ENCODE assay signal across 1 cellular context in the genomic region with DNA sequence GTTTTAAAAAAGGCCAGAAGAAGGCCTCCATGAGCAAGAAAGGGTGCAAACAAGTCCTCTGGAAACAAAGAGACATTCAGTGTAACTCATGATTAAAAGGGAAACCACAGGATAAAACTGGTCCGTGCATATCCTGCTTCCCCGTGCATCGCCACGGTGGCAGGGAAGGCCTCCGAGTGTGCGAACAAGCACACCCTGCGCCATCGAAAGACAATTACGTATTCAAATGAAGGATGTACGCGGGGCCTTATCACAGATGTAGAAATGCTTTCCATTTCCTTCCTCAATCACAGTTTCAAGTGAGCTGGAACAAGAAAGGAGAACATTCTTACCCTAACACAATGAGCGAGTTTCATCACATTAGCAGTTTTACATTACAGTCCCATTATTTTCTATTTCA.
A peak's percentile ranks its signal among the peaks of the same experiment; 100 is the strongest.
TF ChIP-seq lines count a peak whose summit lies in the region.

No MANE protein-coding gene starts in this region.

TF ChIP-seq in H1, 55 proteins besides CTCF, POLR2A, EP300 and RAD21:
- TF ChIP-seq SP2 (IDR thresholded peaks at IDR 0.05; ENCODE audit: low read length) (no peak), YY1 (IDR thresholded peaks at IDR 0.05; ENCODE audit: low read depth, low read length) (no peak), ASH2L (IDR thresholded peaks at IDR 0.05; ENCODE audit: low read length) (peak; percentile 42)
